12 cellular contexts compared by ENCODE assay signal in genomic region chr22:18033204-18033998, GRCh38. TPM values are rescaled to one million over a fixed set of nuclear protein-coding genes. Genes with fewer than 3 reads are reported as not detected.
DNase-seq lines count a peak whose midpoint lies in the region; ATAC-seq, FAIRE-seq and TF ChIP-seq lines count a peak whose summit lies in the region.
"Had no signal": no experiment of that assay in that cellular context is flagged by ENCODE, and none has a peak within 500 bp of the region (broad histone marks: within the 10 kb centered on the region; RNA-seq: fewer than 3 reads in every experiment).

No MANE protein-coding gene starts in this region.

- H3K9me1 ChIP-seq in keratinocyte (ENCODE audit: control insufficient read depth, extremely low read depth, insufficient read depth, low read length) = no peaks in the 10 kb centered on the region

- peak; percentile 37 for DNase-seq in HCEC 1CT
- DNase-seq in bronchial epithelial cell (ENCODE audit: low read depth) = no peak
- DNase-seq in keratinocyte (ENCODE audit: low read depth, low spot score) = no peak
- peak; percentile 23 for DNase-seq in superior temporal gyrus (ENCODE audit: extremely low spot score)
- no peak for DNase-seq in midbrain (lab: John Stamatoyannopoulos, UW)
- DNase-seq in NCI-H774 (lab: John Stamatoyannopoulos, UW) = no peak
- DNase-seq: activated naive CD4-positive, alpha-beta T cell treated with anti-CD3 and anti-CD28 coated beads, Interleukin-2, amount 10 ng/mL, durations not matched to agents 7 days and 5 days; effector memory CD4-positive, alpha-beta T cell; stimulated activated CD4-positive, alpha-beta T cell treated with anti-CD3 and anti-CD28 coated beads, Interleukin-4, amount 100 ng/mL, for 1 hour had no signal

- H3K4me2 ChIP-seq in keratinocyte (ENCODE audit: control insufficient read depth, extremely low read depth, insufficient read depth, low read depth, low read length) = peak overlapping the region; percentile 95

- H4K20me1 ChIP-seq in keratinocyte (ENCODE audit: control insufficient read depth, extremely low read depth, insufficient read depth, low read length) = no peaks in the 10 kb centered on the region

- no peaks in the 10 kb centered on the region for H3K79me2 ChIP-seq in keratinocyte (ENCODE audit: control insufficient read depth, insufficient read depth, low read length)

- H3K36me3 ChIP-seq in bronchial epithelial cell (ENCODE audit: control insufficient read depth, insufficient read depth, low read length) (no peaks in the 10 kb centered on the region), keratinocyte (ENCODE audit: control insufficient read depth in 2 of 2, extremely low read depth in 1 of 2, insufficient read depth in 2 of 2, low read length in 2 of 2) (no peaks in the 10 kb centered on the region)

- ATAC-seq in GM21717 (IDR thresholded peaks at IDR 0.05; ENCODE audit: unreplicated experiment) = no peak
- ATAC-seq in GM21447 (IDR thresholded peaks at IDR 0.05; ENCODE audit: unreplicated experiment) = no peak

- TF ChIP-seq CTCF in bronchial epithelial cell (IDR thresholded peaks at IDR 0.05; ENCODE audit: insufficient read depth, low read length, severe bottlenecking) (no peak), keratinocyte (optimal IDR thresholded peaks at IDR 0.05 in 1 of 3, IDR thresholded peaks at IDR 0.05 in 1 of 3, conservative IDR thresholded peaks at IDR 0.05 in 1 of 3; ENCODE audit: extremely low read depth in 1 of 3, insufficient read depth in 2 of 3, low read length in 3 of 3) (peak in 1 of 3 experiments; percentile 11)

- FAIRE-seq in bronchial epithelial cell (lab: Jason Lieb, UNC) (peak; percentile 58), keratinocyte (lab: Jason Lieb, UNC) (peak; percentile 67)
- FAIRE-seq: GM12891 had no signal

- no peak overlapping the region for H2AFZ ChIP-seq in keratinocyte (ENCODE audit: control insufficient read depth, low read length)

- H3K9me3 ChIP-seq in keratinocyte (ENCODE audit: control insufficient read depth, low read depth, low read length) = no peaks in the 10 kb centered on the region

- H3K27ac ChIP-seq in keratinocyte (ENCODE audit: control insufficient read depth, insufficient read depth, low read length) = peak overlapping the region; percentile 99

- H3K4me1 ChIP-seq in keratinocyte (ENCODE audit: control insufficient read depth, extremely low read depth, insufficient read depth, low read length) = peaks cover 55% of the 10 kb centered on the region

- dilution Hi-C loops in keratinocyte (cut with MboI; ENCODE audit: extremely low pct_ligation_motif_present, low sequenced_read_pairs) = no loop called here

- H3K4me3 ChIP-seq in bronchial epithelial cell (ENCODE audit: low read depth, low read length) = no peak overlapping the region
- no peak overlapping the region for H3K4me3 ChIP-seq in keratinocyte (ENCODE audit: control insufficient read depth in 2 of 3, extremely low read depth in 1 of 3, insufficient read depth in 2 of 3, low read depth in 1 of 3, low read length in 3 of 3)

- no peaks in the 10 kb centered on the region for H3K27me3 ChIP-seq in bronchial epithelial cell (ENCODE audit: control insufficient read depth, insufficient read depth, low read length)
- no peaks in the 10 kb centered on the region for H3K27me3 ChIP-seq in keratinocyte (ENCODE audit: control insufficient read depth, extremely low read depth, insufficient read depth, low read length)

- peak overlapping the region; percentile 84 for H3K9ac ChIP-seq in keratinocyte (ENCODE audit: control insufficient read depth, extremely low read depth, insufficient read depth, low read length)

RNA-seq across cellular contexts. Expression of gene MICAL3, which starts 9.0 kb away (rescaled TPM):
- total RNA-seq in bronchial epithelial cell = 13.4 and 13.6 TPM in 2 replicates
- 22.5 to 50.2 TPM (median 27.9 TPM) in 3 replicates for polyA plus RNA-seq in keratinocyte
- 17.8 TPM for polyA plus RNA-seq in keratinocyte (2011; ENCODE audit: low read depth)
- polyA plus RNA-seq in keratinocyte (2011; cell fraction: cytosol; rRNA removed) = 21.5 and 22.1 TPM in 2 replicates
- 128 and 137 TPM in 2 replicates for polyA plus RNA-seq in keratinocyte (2011; cell fraction: nucleus; rRNA removed)
- polyA plus RNA-seq in keratinocyte (2012; ENCODE audit: low replicate concordance) = 12.1 and 50.2 TPM in 2 replicates
- polyA minus RNA-seq in keratinocyte = 35.6 to 129 TPM (median 77.2 TPM) in 3 replicates
- polyA minus RNA-seq in keratinocyte (2011; cell fraction: cytosol; rRNA and poly(A)+ RNA removed) = 19.6 TPM
- polyA minus RNA-seq in keratinocyte (2011; cell fraction: nucleus; rRNA and poly(A)+ RNA removed) = 57.6 and 129 TPM in 2 replicates

RNA-seq across cellular contexts. Expression of gene PEX26, which starts 44.4 kb away (rescaled TPM):
- total RNA-seq in bronchial epithelial cell = 11.8 and 12.4 TPM in 2 replicates
- polyA plus RNA-seq in keratinocyte = 20.8 to 25.7 TPM (median 23.0 TPM) in 3 replicates
- 1.5 TPM for polyA plus RNA-seq in keratinocyte (2011; ENCODE audit: low read depth)
- 23.0 and 25.0 TPM in 2 replicates for polyA plus RNA-seq in keratinocyte (2011; cell fraction: cytosol; rRNA removed)
- polyA plus RNA-seq in keratinocyte (2011; cell fraction: nucleus; rRNA removed) = 27.1 and 31.4 TPM in 2 replicates
- 9.4 and 31.3 TPM in 2 replicates for polyA plus RNA-seq in keratinocyte (2012; ENCODE audit: low replicate concordance)
- 36.8 to 71.0 TPM (median 38.8 TPM) in 3 replicates for polyA minus RNA-seq in keratinocyte
- polyA minus RNA-seq in keratinocyte (2011; cell fraction: cytosol; rRNA and poly(A)+ RNA removed) = 22.3 TPM
- 13.1 and 20.6 TPM in 2 replicates for polyA minus RNA-seq in keratinocyte (2011; cell fraction: nucleus; rRNA and poly(A)+ RNA removed)

Comparison
In these comparisons a context has a peak if more than half of its experiments do, and no peak if none do; other contexts are left out.
1. DNase-seq: peak in HCEC 1CT (single experiment) and superior temporal gyrus (single experiment); none in bronchial epithelial cell (single experiment), keratinocyte (single experiment), midbrain (single experiment) and NCI-H774 (single experiment).